In genomic region chr19:42284641-42285341, GRCh38 we compare ENCODE assay signal across 8 cellular contexts. TPM values are rescaled to one million over a fixed set of nuclear protein-coding genes. Genes with fewer than 3 reads are reported as not detected.
DNase-seq lines count a peak whose midpoint lies in the region; ATAC-seq and TF ChIP-seq lines count a peak whose summit lies in the region.

No MANE protein-coding gene starts in this region.

- H3K4me3 ChIP-seq in epithelial cell of proximal tubule (ENCODE audit: low read depth, low read length): peak overlapping the region; percentile 76

- intact Hi-C loops in activated CD4-positive, alpha-beta T cell treated with anti-CD3 and anti-CD28 coated beads, Interleukin-2, amount 10 ng/mL, durations not matched to agents 24 days and 14 days (cut with micrococcal nuclease): loop anchor here (2.0 to 5.0 kb wide), 3 partner anchors 40 to 397 kb away; partner anchors contain the start of gene MEGF8

- H3K27me3 Mint-ChIP-seq in activated CD4-positive, alpha-beta T cell treated with anti-CD3 and anti-CD28 coated beads, Interleukin-2, amount 10 ng/mL, durations not matched to agents 24 days and 14 days: no peaks in the 10 kb centered on the region
- H3K27me3 Mint-ChIP-seq in T-helper 2 cell treated with Interferon-gamma antibody and Interleukin-4, amounts not matched to agents 5 μg/mL and 100 μg/mL, for 36 hours (ENCODE audit: low read depth): no peaks in the 10 kb centered on the region
- H3K27me3 Mint-ChIP-seq in osteocyte (ENCODE audit: unreplicated experiment): no peaks in the 10 kb centered on the region

- peaks cover 17% of the 10 kb centered on the region for H3K36me3 Mint-ChIP-seq in activated CD4-positive, alpha-beta T cell treated with anti-CD3 and anti-CD28 coated beads, Interleukin-2, amount 10 ng/mL, durations not matched to agents 24 days and 14 days (ENCODE audit: low read depth)
- H3K36me3 Mint-ChIP-seq in T-helper 2 cell treated with Interferon-gamma antibody and Interleukin-4, amounts not matched to agents 5 μg/mL and 100 μg/mL, for 36 hours (ENCODE audit: low read depth): peaks cover 13% of the 10 kb centered on the region
- H3K36me3 Mint-ChIP-seq in osteocyte (ENCODE audit: unreplicated experiment): peaks cover 12% of the 10 kb centered on the region

- H3K4me1 Mint-ChIP-seq in activated CD4-positive, alpha-beta T cell treated with anti-CD3 and anti-CD28 coated beads, Interleukin-2, amount 10 ng/mL, durations not matched to agents 24 days and 14 days: peaks cover 26% of the 10 kb centered on the region
- peaks cover 28% of the 10 kb centered on the region for H3K4me1 Mint-ChIP-seq in T-helper 2 cell treated with Interferon-gamma antibody and Interleukin-4, amounts not matched to agents 5 μg/mL and 100 μg/mL, for 36 hours (ENCODE audit: low read depth)
- H3K4me1 Mint-ChIP-seq in osteocyte (ENCODE audit: unreplicated experiment): peaks cover 34% of the 10 kb centered on the region

- peak overlapping the region; percentile 95 for H3K27ac Mint-ChIP-seq in activated CD4-positive, alpha-beta T cell treated with anti-CD3 and anti-CD28 coated beads, Interleukin-2, amount 10 ng/mL, durations not matched to agents 24 days and 14 days
- peak overlapping the region; percentile 94 for H3K27ac Mint-ChIP-seq in T-helper 2 cell treated with Interferon-gamma antibody and Interleukin-4, amounts not matched to agents 5 μg/mL and 100 μg/mL, for 36 hours
- peak overlapping the region; percentile 87 for H3K27ac Mint-ChIP-seq in osteocyte (ENCODE audit: unreplicated experiment)

- DNase-seq in activated CD4-positive, alpha-beta T cell treated with anti-CD3 and anti-CD28 coated beads, Interleukin-2, amount 10 ng/mL, durations not matched to agents 24 days and 14 days: peak; percentile 77
- DNase-seq in activated CD4-positive, alpha-beta T cell treated with anti-CD3 and anti-CD28 coated beads for 4 hours: no peak
- no peak for DNase-seq in T-helper 2 cell treated with Interferon-gamma antibody and Interleukin-4, amounts not matched to agents 5 μg/mL and 100 μg/mL, for 36 hours (ENCODE audit: low spot score)
- DNase-seq in epithelial cell of proximal tubule (ENCODE audit: low read depth): no peak
- no peak for DNase-seq in osteocyte (ENCODE audit: extremely low spot score, unreplicated experiment)
- DNase-seq in HuH-7 (ENCODE audit: low spot score): no peak
- DNase-seq in cerebellar cortex (ENCODE audit: low spot score): no peak

- H3K9me3 Mint-ChIP-seq in activated CD4-positive, alpha-beta T cell treated with anti-CD3 and anti-CD28 coated beads, Interleukin-2, amount 10 ng/mL, durations not matched to agents 24 days and 14 days: no peaks in the 10 kb centered on the region
- H3K9me3 Mint-ChIP-seq in T-helper 2 cell treated with Interferon-gamma antibody and Interleukin-4, amounts not matched to agents 5 μg/mL and 100 μg/mL, for 36 hours: no peaks in the 10 kb centered on the region
- H3K9me3 Mint-ChIP-seq in osteocyte (ENCODE audit: unreplicated experiment): no peaks in the 10 kb centered on the region

- H3K4me3 Mint-ChIP-seq in activated CD4-positive, alpha-beta T cell treated with anti-CD3 and anti-CD28 coated beads, Interleukin-2, amount 10 ng/mL, durations not matched to agents 24 days and 14 days: peak overlapping the region; percentile 95
- peak overlapping the region; percentile 94 for H3K4me3 Mint-ChIP-seq in T-helper 2 cell treated with Interferon-gamma antibody and Interleukin-4, amounts not matched to agents 5 μg/mL and 100 μg/mL, for 36 hours
- H3K4me3 Mint-ChIP-seq in osteocyte (ENCODE audit: unreplicated experiment): peak overlapping the region; percentile 88

- no peak for TF ChIP-seq CTCF in epithelial cell of proximal tubule (conservative IDR thresholded peaks at IDR 0.05; ENCODE audit: low read depth, low read length)
- no peak for TF ChIP-seq CTCF in osteocyte (IDR thresholded peaks at IDR 0.05)

- no peak for ATAC-seq in GM21717 (IDR thresholded peaks at IDR 0.05; ENCODE audit: unreplicated experiment)

RNA-seq across cellular contexts. Expression of gene CIC, which starts 15.7 kb away (rescaled TPM):
- total RNA-seq in activated CD4-positive, alpha-beta T cell treated with anti-CD3 and anti-CD28 coated beads, Interleukin-2, amount 10 ng/mL, durations not matched to agents 24 days and 14 days: 61.2 and 65.6 TPM in 2 replicates
- total RNA-seq in epithelial cell of proximal tubule: 49.3 and 63.9 TPM in 2 replicates
- 115 and 122 TPM in 2 replicates for total RNA-seq in osteocyte

RNA-seq across cellular contexts. Expression of gene PRR19, which starts 17.1 kb away (rescaled TPM):
- 1.3 and 1.6 TPM in 2 replicates for total RNA-seq in activated CD4-positive, alpha-beta T cell treated with anti-CD3 and anti-CD28 coated beads, Interleukin-2, amount 10 ng/mL, durations not matched to agents 24 days and 14 days
- total RNA-seq in epithelial cell of proximal tubule (0.23 and 2.7 TPM in 2 replicates), osteocyte (2.0 and 2.2 TPM in 2 replicates)

RNA-seq across cellular contexts. Expression of gene PAFAH1B3, which starts 17.6 kb away (rescaled TPM):
- 49.1 and 50.4 TPM in 2 replicates for total RNA-seq in activated CD4-positive, alpha-beta T cell treated with anti-CD3 and anti-CD28 coated beads, Interleukin-2, amount 10 ng/mL, durations not matched to agents 24 days and 14 days
- total RNA-seq in epithelial cell of proximal tubule (157 and 183 TPM in 2 replicates), osteocyte (44.4 and 47.2 TPM in 2 replicates)

RNA-seq across cellular contexts. Expression of gene TMEM145, which starts 28.3 kb away (rescaled TPM):
- 0.78 and 0.82 TPM in 2 replicates for total RNA-seq in activated CD4-positive, alpha-beta T cell treated with anti-CD3 and anti-CD28 coated beads, Interleukin-2, amount 10 ng/mL, durations not matched to agents 24 days and 14 days
- total RNA-seq in epithelial cell of proximal tubule (0.63 TPM in 1 of 2 replicates, not detected in the other), osteocyte (0.21 and 0.78 TPM in 2 replicates)

RNA-seq across cellular contexts. Expression of gene ERF, which starts 29.9 kb away (rescaled TPM):
- total RNA-seq in activated CD4-positive, alpha-beta T cell treated with anti-CD3 and anti-CD28 coated beads, Interleukin-2, amount 10 ng/mL, durations not matched to agents 24 days and 14 days: 71.6 and 82.3 TPM in 2 replicates
- total RNA-seq in epithelial cell of proximal tubule (36.3 and 48.6 TPM in 2 replicates), osteocyte (66.8 and 75.3 TPM in 2 replicates)
